In the genomic region with DNA sequence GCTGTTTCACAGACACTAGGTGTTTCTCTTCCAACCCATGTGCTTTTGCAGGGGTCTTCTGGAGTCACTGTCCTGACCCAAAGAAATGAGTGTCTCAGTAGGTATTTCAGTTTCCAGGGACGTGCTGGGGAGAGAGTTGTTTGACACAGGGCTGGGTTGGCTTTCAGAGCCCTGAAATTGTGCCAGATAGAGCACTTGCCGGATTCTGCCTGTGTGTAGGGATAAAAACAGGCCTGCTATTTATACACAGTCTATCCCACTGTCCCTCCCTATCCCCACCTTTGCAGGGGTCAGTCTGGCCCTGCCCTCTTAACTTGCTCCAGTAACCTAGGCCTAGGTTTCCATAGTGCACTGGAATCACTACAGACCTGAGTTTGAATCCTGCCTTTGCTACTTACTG, we compare ENCODE assay signal across 10 cellular contexts. TPM values are rescaled to one million over a fixed set of nuclear protein-coding genes. Genes with fewer than 3 reads are reported as not detected.
DNase-seq lines count a peak whose midpoint lies in the region; FAIRE-seq and TF ChIP-seq lines count a peak whose summit lies in the region.
"Had no signal": no experiment of that assay in that cellular context is flagged by ENCODE, and none has a peak within 500 bp of the region (broad histone marks: within the 10 kb centered on the region; RNA-seq: fewer than 3 reads in every experiment).

No MANE protein-coding gene starts in this region.

- H3K27me3 ChIP-seq in astrocyte (ENCODE audit: insufficient read depth, low read length) = no peaks in the 10 kb centered on the region
- H3K27me3 ChIP-seq in stomach smooth muscle (ENCODE audit: control insufficient read depth in 1 of 2, insufficient read depth in 2 of 2, low read length in 2 of 2) = no peaks in the 10 kb centered on the region

- peaks cover 45% of the 10 kb centered on the region for H3K4me1 Mint-ChIP-seq in T-helper 2 cell treated with Interferon-gamma antibody and Interleukin-4, amounts not matched to agents 5 μg/mL and 100 μg/mL, for 36 hours (ENCODE audit: low read depth)
- peaks cover 19% of the 10 kb centered on the region for H3K4me1 Mint-ChIP-seq in astrocyte (ENCODE audit: low read depth, unreplicated experiment)

- intact Hi-C loops in kidney (cut with DNase I) = loop anchor here (5.0 kb wide), 1 partner anchor 100 kb away; no protein-coding TSS in a partner anchor

- H3K27ac ChIP-seq in astrocyte (ENCODE audit: low read depth, low read length) (no peak overlapping the region), kidney (ENCODE audit: low read depth in 2 of 2, low read length in 2 of 2) (peak overlapping the region in 1 of 2 donors; percentile 52), stomach smooth muscle (ENCODE audit: low read length) (peak overlapping the region; percentile 77)

- peak overlapping the region; percentile 77 for H3K4me3 Mint-ChIP-seq in T-helper 2 cell treated with Interferon-gamma antibody and Interleukin-4, amounts not matched to agents 5 μg/mL and 100 μg/mL, for 36 hours
- peak overlapping the region; percentile 84 for H3K4me3 Mint-ChIP-seq in astrocyte (ENCODE audit: unreplicated experiment)

- H3K36me3 ChIP-seq in astrocyte (ENCODE audit: insufficient read depth, low read length) (peaks cover 10% of the 10 kb centered on the region), kidney (ENCODE audit: control insufficient read depth in 1 of 2, insufficient read depth in 2 of 2, low read length in 2 of 2) (no peaks in the 10 kb centered on the region), stomach smooth muscle (ENCODE audit: control insufficient read depth in 2 of 2, insufficient read depth in 2 of 2, low read length in 2 of 2) (no peaks in the 10 kb centered on the region)

- peaks cover 26% of the 10 kb centered on the region for H3K4me1 ChIP-seq in astrocyte (ENCODE audit: insufficient read depth, low read length)
- H3K4me1 ChIP-seq in kidney (ENCODE audit: control insufficient read depth in 1 of 2, insufficient read depth in 1 of 2, low read depth in 1 of 2, low read length in 2 of 2) = peaks cover 6 to 19% of the 10 kb centered on the region in 2 donors
- peaks cover 46% of the 10 kb centered on the region for H3K4me1 ChIP-seq in stomach smooth muscle (ENCODE audit: control insufficient read depth, insufficient read depth, low read length)

- no peak for DNase-seq in T-helper 2 cell treated with Interferon-gamma antibody and Interleukin-4, amounts not matched to agents 5 μg/mL and 100 μg/mL, for 36 hours (ENCODE audit: low spot score)
- DNase-seq in T-helper 2 cell (no peak), astrocyte (ENCODE audit: low read depth) (no peak), kidney (no peak), medulla oblongata (ENCODE audit: extremely low spot score) (no peak), HuH-7 (ENCODE audit: low spot score) (no peak)
- no peak for DNase-seq in stimulated activated CD4-positive, alpha-beta T cell treated with anti-CD3 and anti-CD28 coated beads, Interleukin-4, amount 100 ng/mL, for 1 hour

- H3K79me2 ChIP-seq in astrocyte (ENCODE audit: insufficient read depth, low read length) = peaks cover 39% of the 10 kb centered on the region

- H3K4me3 ChIP-seq in astrocyte (ENCODE audit: insufficient read depth, low read depth, low read length) (no peak overlapping the region), kidney (ENCODE audit: low read length in 2 of 2) (peak overlapping the region; percentile 65 to 69), stomach smooth muscle (ENCODE audit: low read length in 2 of 2) (peak overlapping the region in 1 of 2 donors; percentile 86)

- H3K36me3 Mint-ChIP-seq in T-helper 2 cell treated with Interferon-gamma antibody and Interleukin-4, amounts not matched to agents 5 μg/mL and 100 μg/mL, for 36 hours (ENCODE audit: low read depth) = peaks cover 5% of the 10 kb centered on the region
- H3K36me3 Mint-ChIP-seq in astrocyte (ENCODE audit: low read depth, unreplicated experiment) = peaks cover 21% of the 10 kb centered on the region

- H4K20me1 ChIP-seq in astrocyte (ENCODE audit: insufficient read depth, low read length) = peaks cover 33% of the 10 kb centered on the region

- H3K27ac Mint-ChIP-seq in T-helper 2 cell treated with Interferon-gamma antibody and Interleukin-4, amounts not matched to agents 5 μg/mL and 100 μg/mL, for 36 hours = no peak overlapping the region
- H3K27ac Mint-ChIP-seq in astrocyte (ENCODE audit: unreplicated experiment) = no peak overlapping the region

- peaks cover 16% of the 10 kb centered on the region for H3K27me3 Mint-ChIP-seq in T-helper 2 cell treated with Interferon-gamma antibody and Interleukin-4, amounts not matched to agents 5 μg/mL and 100 μg/mL, for 36 hours (ENCODE audit: low read depth)
- H3K27me3 Mint-ChIP-seq in astrocyte (ENCODE audit: low read depth, unreplicated experiment) = no peaks in the 10 kb centered on the region

- H3K4me2 ChIP-seq in astrocyte (ENCODE audit: low read length) = peak overlapping the region; percentile 98

- TF ChIP-seq CTCF in astrocyte (IDR thresholded peaks at IDR 0.05; ENCODE audit: insufficient read depth, low read depth, low read length) (no peak), kidney (IDR thresholded peaks at IDR 0.05; ENCODE audit: borderline replicate concordance, extremely low read depth, insufficient read depth) (no peak)

- no peaks in the 10 kb centered on the region for H3K9me3 ChIP-seq in astrocyte (ENCODE audit: insufficient read depth, low read depth, low read length)
- H3K9me3 ChIP-seq in kidney (ENCODE audit: control insufficient read depth in 1 of 2, low read length in 2 of 2) = no peaks in the 10 kb centered on the region
- no peaks in the 10 kb centered on the region for H3K9me3 ChIP-seq in stomach smooth muscle (ENCODE audit: control insufficient read depth in 2 of 2, low read length in 2 of 2)

- H2AFZ ChIP-seq in astrocyte (ENCODE audit: low read depth, low read length) = no peak overlapping the region

- no peak overlapping the region for H3K9ac ChIP-seq in astrocyte (ENCODE audit: low read length)
- H3K9ac ChIP-seq in kidney (ENCODE audit: low read length in 2 of 2) = peak overlapping the region in 1 of 2 donors; percentile 29
- peak overlapping the region in 1 of 2 donors; percentile 85 for H3K9ac ChIP-seq in stomach smooth muscle (ENCODE audit: low read length in 2 of 2)

- FAIRE-seq in astrocyte (lab: Jason Lieb, UNC) = no peak
- FAIRE-seq in kidney (lab: Jason Lieb, UNC) = no peak
- FAIRE-seq: RCC 7860 had no signal

- no peaks in the 10 kb centered on the region for H3K9me3 Mint-ChIP-seq in T-helper 2 cell treated with Interferon-gamma antibody and Interleukin-4, amounts not matched to agents 5 μg/mL and 100 μg/mL, for 36 hours
- no peaks in the 10 kb centered on the region for H3K9me3 Mint-ChIP-seq in astrocyte (ENCODE audit: unreplicated experiment)

RNA-seq across cellular contexts. Expression of a gene that starts 1.0 kb away (rescaled TPM):
- total RNA-seq in astrocyte (257 and 272 TPM in 2 replicates), kidney (7.8 TPM)
- polyA plus RNA-seq in kidney (ENCODE audit: insufficient read depth, low read depth, low replicate concordance) = 6.0 TPM

RNA-seq across cellular contexts. Expression of a gene that starts 12.6 kb away (rescaled TPM):
- total RNA-seq in astrocyte (0.25 TPM in 1 of 2 replicates, not detected in the other), kidney (2.5 TPM)
- polyA plus RNA-seq in kidney (ENCODE audit: insufficient read depth, low read depth, low replicate concordance) = 29.9 TPM
- total RNA-seq: A673 had no signal

RNA-seq across cellular contexts. Expression of a gene that starts 44.5 kb away (rescaled TPM):
- total RNA-seq in astrocyte (199 and 202 TPM in 2 replicates), kidney (48.9 TPM)
- 85.8 TPM for polyA plus RNA-seq in kidney (ENCODE audit: insufficient read depth, low read depth, low replicate concordance)

RNA-seq across cellular contexts. Expression of a gene that starts 54.3 kb away (rescaled TPM):
- total RNA-seq in astrocyte = 49.7 and 56.5 TPM in 2 replicates
- 130 TPM for total RNA-seq in kidney
- polyA plus RNA-seq in kidney (ENCODE audit: insufficient read depth, low read depth, low replicate concordance) = 26.4 TPM

Comparison
In these comparisons a context has a peak if more than half of its experiments do, and no peak if none do; other contexts are left out.
1. RNA of a gene that starts 1.0 kb away (total RNA-seq): 257 to 272 TPM in astrocyte; 7.8 TPM in kidney (single experiment); every median in the first group is over 10 times any median in the second.